In genomic region chr9:16057541-16057940, GRCh38 we compare ENCODE assay signal across 28 cellular contexts.
DNase-seq lines count a peak whose midpoint lies in the region; ATAC-seq, FAIRE-seq and TF ChIP-seq lines count a peak whose summit lies in the region.
"Had no signal": no experiment of that assay in that cellular context is flagged by ENCODE, and none has a peak within 500 bp of the region (broad histone marks: within the 10 kb centered on the region; RNA-seq: fewer than 3 reads in every experiment).

No MANE protein-coding gene starts in this region.

- TF ChIP-seq POLR2A in A549 (IDR thresholded peaks at IDR 0.05; ENCODE audit: low read length), result no peak

- H4K20me1 ChIP-seq in GM23338 (replicated peaks; ENCODE audit: insufficient read depth) (no peaks in the 10 kb centered on the region), keratinocyte (ENCODE audit: control insufficient read depth, extremely low read depth, insufficient read depth, low read length) (no peaks in the 10 kb centered on the region)

- H3K36me3 Mint-ChIP-seq in GM23338 (ENCODE audit: low read depth), result no peaks in the 10 kb centered on the region
- H3K36me3 Mint-ChIP-seq in activated naive CD8-positive, alpha-beta T cell treated with anti-CD3 and anti-CD28 coated beads for 36 hours, result peaks cover 8% of the 10 kb centered on the region
- H3K36me3 Mint-ChIP-seq: stimulated activated effector memory CD8-positive, alpha-beta T cell treated with anti-CD3 and anti-CD28 coated beads, Interleukin-12 subunit alpha, Interleukin-12 subunit beta, amount 100 ng/mL, for 72 hours; T-cell had no signal

- H3K27me3 ChIP-seq in GM23338 (ENCODE audit: insufficient read depth), result no peaks in the 10 kb centered on the region
- H3K27me3 ChIP-seq in keratinocyte (ENCODE audit: control insufficient read depth, extremely low read depth, insufficient read depth, low read length), result no peaks in the 10 kb centered on the region
- peaks cover 5% of the 10 kb centered on the region for H3K27me3 ChIP-seq in left ventricle myocardium inferior (ENCODE audit: low read depth)
- H3K27me3 ChIP-seq: body of pancreas, esophagus squamous epithelium, gastrocnemius medialis, hepatocyte, suprapubic skin had no signal

- no peak overlapping the region; the same call in 1 of the 2 replicates for H3K27ac Mint-ChIP-seq in GM23338
- H3K27ac Mint-ChIP-seq in activated naive CD8-positive, alpha-beta T cell treated with anti-CD3 and anti-CD28 coated beads for 36 hours, result peak overlapping the region; percentile 84
- H3K27ac Mint-ChIP-seq: stimulated activated effector memory CD8-positive, alpha-beta T cell treated with anti-CD3 and anti-CD28 coated beads, Interleukin-12 subunit alpha, Interleukin-12 subunit beta, amount 100 ng/mL, for 72 hours; T-cell had no signal

- WGBS in A549 (ENCODE audit: missing lambda C conversion rate), result 92% methylated on average over 4 of the region's 4 CpGs

- no peak overlapping the region; the same call in 2 of the 3 replicates for H3K4me2 ChIP-seq in A549
- H3K4me2 ChIP-seq in GM23338, result no peak overlapping the region
- H3K4me2 ChIP-seq in keratinocyte (ENCODE audit: control insufficient read depth, extremely low read depth, insufficient read depth, low read depth, low read length), result no peak overlapping the region
- H3K4me2 ChIP-seq: hepatocyte had no signal

- peaks cover 25% of the 10 kb centered on the region for H3K4me1 Mint-ChIP-seq in GM23338
- peaks cover 45% of the 10 kb centered on the region for H3K4me1 Mint-ChIP-seq in activated naive CD8-positive, alpha-beta T cell treated with anti-CD3 and anti-CD28 coated beads for 36 hours
- H3K4me1 Mint-ChIP-seq: stimulated activated effector memory CD8-positive, alpha-beta T cell treated with anti-CD3 and anti-CD28 coated beads, Interleukin-12 subunit alpha, Interleukin-12 subunit beta, amount 100 ng/mL, for 72 hours had no signal

- peak overlapping the region; percentile 56 for H2AFZ ChIP-seq in GM23338
- peak overlapping the region; percentile 46 for H2AFZ ChIP-seq in keratinocyte (ENCODE audit: control insufficient read depth, low read length)
- H2AFZ ChIP-seq: hepatocyte had no signal

- H3K36me3 ChIP-seq in GM23338 (ENCODE audit: insufficient read depth) (no peaks in the 10 kb centered on the region), keratinocyte (ENCODE audit: control insufficient read depth in 2 of 2, extremely low read depth in 1 of 2, insufficient read depth in 2 of 2, low read length in 2 of 2) (no peaks in the 10 kb centered on the region), left ventricle myocardium inferior (no peaks in the 10 kb centered on the region)
- H3K36me3 ChIP-seq: esophagus squamous epithelium, gastrocnemius medialis, lower lobe of right lung, suprapubic skin had no signal

- POLR2A ChIA-PET in A549 (lab: Yijun Ruan, JAX), result no interaction called here

- no peak for TF ChIP-seq RAD21 in A549 (conservative IDR thresholded peaks at IDR 0.05 in 1 of 2, IDR thresholded peaks at IDR 0.05 in 1 of 2)

- peaks cover 6% of the 10 kb centered on the region for H3K27me3 Mint-ChIP-seq in GM23338 (ENCODE audit: insufficient read depth, low read depth, poor library complexity)
- H3K27me3 Mint-ChIP-seq in activated naive CD8-positive, alpha-beta T cell treated with anti-CD3 and anti-CD28 coated beads for 36 hours, result no peaks in the 10 kb centered on the region

- H3K4me3 Mint-ChIP-seq in GM23338, result no peak overlapping the region
- no peak overlapping the region for H3K4me3 Mint-ChIP-seq in activated naive CD8-positive, alpha-beta T cell treated with anti-CD3 and anti-CD28 coated beads for 36 hours
- H3K4me3 Mint-ChIP-seq: stimulated activated effector memory CD8-positive, alpha-beta T cell treated with anti-CD3 and anti-CD28 coated beads, Interleukin-12 subunit alpha, Interleukin-12 subunit beta, amount 100 ng/mL, for 72 hours had no signal

- H3F3A ChIP-seq in GM23338 (replicated peaks; ENCODE audit: low read depth), result no peaks in the 10 kb centered on the region

- TF ChIP-seq EP300 in A549 (IDR thresholded peaks at IDR 0.05), result no peak

- ATAC-seq in A549 (no peak), GM23338 (no peak)
- ATAC-seq: body of pancreas; gastrocnemius medialis; HCT116; lower lobe of right lung; Panc1; stimulated activated effector memory CD8-positive, alpha-beta T cell treated with anti-CD3 and anti-CD28 coated beads, Interleukin-12 subunit alpha, Interleukin-12 subunit beta, amount 100 ng/mL, for 72 hours had no signal

- H3K9me3 ChIP-seq in A549, result no peaks in the 10 kb centered on the region
- H3K9me3 ChIP-seq in keratinocyte (ENCODE audit: control insufficient read depth, low read depth, low read length), result no peaks in the 10 kb centered on the region
- no peaks in the 10 kb centered on the region for H3K9me3 ChIP-seq in left ventricle myocardium inferior (replicated peaks)
- H3K9me3 ChIP-seq: body of pancreas, esophagus squamous epithelium, gastrocnemius medialis, lower lobe of right lung, suprapubic skin had no signal

- H3K4me3 ChIP-seq in A549 (no peak overlapping the region), GM23338 (no peak overlapping the region), keratinocyte (ENCODE audit: control insufficient read depth in 2 of 3, extremely low read depth in 1 of 3, insufficient read depth in 2 of 3, low read depth in 1 of 3, low read length in 3 of 3) (no peak overlapping the region), left ventricle myocardium inferior (no peak overlapping the region)
- H3K4me3 ChIP-seq: body of pancreas, esophagus squamous epithelium, gastrocnemius medialis, hepatocyte, lower lobe of right lung, suprapubic skin had no signal

- peaks cover 6% of the 10 kb centered on the region; the same call in 1 of the 2 replicates for H3K9me2 ChIP-seq in GM23338 (ENCODE audit: insufficient read depth)

- no peak for FAIRE-seq in A549 (lab: Jason Lieb, UNC)
- FAIRE-seq in keratinocyte (lab: Jason Lieb, UNC), result peak; percentile 34

- no peaks in the 10 kb centered on the region for H3K9me1 ChIP-seq in keratinocyte (ENCODE audit: control insufficient read depth, extremely low read depth, insufficient read depth, low read length)

- H3K9ac ChIP-seq in keratinocyte (ENCODE audit: control insufficient read depth, extremely low read depth, insufficient read depth, low read length), result no peak overlapping the region

- intact Hi-C loops in left ventricle myocardium inferior (cut with micrococcal nuclease), result no loop called here

- DNase-seq in A549 (ENCODE audit: low read depth in 1 of 2, low spot score in 1 of 2), result no peak
- no peak for DNase-seq in GM23338 (ENCODE audit: low spot score)
- DNase-seq in activated naive CD8-positive, alpha-beta T cell treated with anti-CD3 and anti-CD28 coated beads for 36 hours, result no peak
- no peak for DNase-seq in keratinocyte (ENCODE audit: low read depth, low spot score)
- DNase-seq in medulla oblongata (ENCODE audit: extremely low spot score), result no peak
- DNase-seq in left ventricle myocardium inferior, result no peak
- no peak for DNase-seq in activated CD8-positive, alpha-beta memory T cell treated with anti-CD3 and anti-CD28 coated beads, Interleukin-2, amount 50 U/mL, for 48 hours
- DNase-seq in Ammon's horn (ENCODE audit: low spot score), result no peak
- DNase-seq: activated CD4-positive, alpha-beta T cell treated with anti-CD3 and anti-CD28 coated beads, Interleukin-2, amount 50 U/mL, for 48 hours; activated CD4-positive, CD25-positive, alpha-beta regulatory T cell; activated effector memory CD4-positive, alpha-beta T cell treated with Interleukin-2 at 50 U/mL for 16 hours; body of pancreas; C1 segment of cervical spinal cord; effector CD8-positive, alpha-beta T cell; esophagus squamous epithelium; gastrocnemius medialis; lower lobe of right lung; NCI-H1417 treated with DMSO at 0.1 percent for 48 hours; NCI-H510A; nucleus accumbens; SIG-M5; stimulated activated CD4-positive, alpha-beta T cell treated with anti-CD3 and anti-CD28 coated beads, Interleukin-2, amount 100 ng/mL, for 48 hours; T-cell had no signal

- peaks cover 18% of the 10 kb centered on the region for H3K4me1 ChIP-seq in A549
- H3K4me1 ChIP-seq in GM23338 (ENCODE audit: insufficient read depth), result peaks cover 13% of the 10 kb centered on the region
- peaks cover 36% of the 10 kb centered on the region for H3K4me1 ChIP-seq in keratinocyte (ENCODE audit: control insufficient read depth, extremely low read depth, insufficient read depth, low read length)
- H3K4me1 ChIP-seq in left ventricle myocardium inferior, result no peaks in the 10 kb centered on the region
- H3K4me1 ChIP-seq: body of pancreas, esophagus squamous epithelium, gastrocnemius medialis, lower lobe of right lung, suprapubic skin had no signal

- dilution Hi-C loops in keratinocyte (cut with MboI; ENCODE audit: extremely low pct_ligation_motif_present, low sequenced_read_pairs), result no loop called here

- H3K27ac ChIP-seq in A549 (peak overlapping the region; percentile 14 to 63; a peak in 4 of 6 replicates), GM23338 (ENCODE audit: low read depth) (no peak overlapping the region), keratinocyte (ENCODE audit: control insufficient read depth, insufficient read depth, low read length) (peak overlapping the region; percentile 54), left ventricle myocardium inferior (replicated peaks) (no peak overlapping the region)
- H3K27ac ChIP-seq: body of pancreas, esophagus squamous epithelium, gastrocnemius medialis, hepatocyte, lower lobe of right lung, suprapubic skin had no signal

- H3K79me2 ChIP-seq in GM23338 (replicated peaks; ENCODE audit: insufficient read depth) (no peaks in the 10 kb centered on the region), keratinocyte (ENCODE audit: control insufficient read depth, insufficient read depth, low read length) (no peaks in the 10 kb centered on the region)
- H3K79me2 ChIP-seq: hepatocyte had no signal

- TF ChIP-seq CTCF in A549 (IDR thresholded peaks at IDR 0.05) (no peak), GM23338 (conservative IDR thresholded peaks at IDR 0.05; ENCODE audit: low read depth in 2 of 2) (no peak), keratinocyte (optimal IDR thresholded peaks at IDR 0.05 in 1 of 3, IDR thresholded peaks at IDR 0.05 in 1 of 3, conservative IDR thresholded peaks at IDR 0.05 in 1 of 3; ENCODE audit: extremely low read depth in 1 of 3, insufficient read depth in 2 of 3, low read length in 3 of 3) (no peak), left ventricle myocardium inferior (IDR thresholded peaks at IDR 0.05; ENCODE audit: borderline replicate concordance) (no peak)

- CTCF ChIA-PET in A549 (lab: Yijun Ruan, JAX), result interaction anchor here (1.4 kb wide), 1 partner anchor 67 kb away, joined by 3 read pairs; no protein-coding TSS in a partner anchor

- H3K9me3 Mint-ChIP-seq in GM23338, result no peaks in the 10 kb centered on the region
- H3K9me3 Mint-ChIP-seq in activated naive CD8-positive, alpha-beta T cell treated with anti-CD3 and anti-CD28 coated beads for 36 hours, result peaks cover 4% of the 10 kb centered on the region

TF ChIP-seq in A549, 52 proteins besides CTCF, POLR2A, EP300 and RAD21 (continues in another document):
- no peak for TF ChIP-seq CEBPB (IDR thresholded peaks at IDR 0.05)
- no peak for TF ChIP-seq NFE2L2 (conservative IDR thresholded peaks at IDR 0.05; ENCODE audit: low read length)
- TF ChIP-seq FOXS1 (CRISPR knock-in tag; IDR thresholded peaks at IDR 0.05), result no peak

TF ChIP-seq in GM23338, 12 proteins besides CTCF, POLR2A, EP300 and RAD21 (continues in another document):
- no peak for TF ChIP-seq POLR2AphosphoS5 (IDR thresholded peaks at IDR 0.05; ENCODE audit: low read depth)
- TF ChIP-seq EZH2phosphoT487 (IDR thresholded peaks at IDR 0.05; ENCODE audit: unreplicated experiment), result no peak

Comparison
In these comparisons a context has a peak if more than half of its experiments do, and no peak if none do; other contexts are left out.
1. H3K27ac ChIP-seq: peak in A549 (2 of 2) and keratinocyte (single experiment); none in GM23338 (single experiment) and left ventricle myocardium inferior (single experiment).